In genomic region chr15:77659350-77660321, GRCh38 we compare ENCODE assay signal across 8 cellular contexts. TPM values are rescaled to one million over a fixed set of nuclear protein-coding genes. Genes with fewer than 3 reads are reported as not detected.
DNase-seq lines count a peak whose midpoint lies in the region; ATAC-seq, FAIRE-seq and TF ChIP-seq lines count a peak whose summit lies in the region.

No MANE protein-coding gene starts in this region.

- no peaks in the 10 kb centered on the region for H3K27me3 ChIP-seq in BE2C

- H3K4me3 ChIP-seq in BE2C (ENCODE audit: low read depth, low read length) = no peak overlapping the region

- DNase-seq in BE2C = peak; percentile 89
- DNase-seq in GM12892 (ENCODE audit: insufficient read length) = peak; percentile 77
- peak; percentile 65 for DNase-seq in NCI-H226
- peak; percentile 85 to 90 for DNase-seq in left colon

- FAIRE-seq in GM12892 (lab: Jason Lieb, UNC) = no peak

- peak; percentile 81 for ATAC-seq in left colon
- no peak for ATAC-seq in GM19023 (IDR thresholded peaks at IDR 0.05; ENCODE audit: unreplicated experiment)
- no peak for ATAC-seq in GM21526 (IDR thresholded peaks at IDR 0.05; ENCODE audit: low FRiP score, unreplicated experiment)
- no peak for ATAC-seq in GM18858 (IDR thresholded peaks at IDR 0.05; ENCODE audit: unreplicated experiment)

- H3K27ac ChIP-seq in angular gyrus (ENCODE audit: low read depth, low read length) = peak overlapping the region; percentile 44

- peak; percentile 72 for TF ChIP-seq CTCF in BE2C (IDR thresholded peaks at IDR 0.05; ENCODE audit: low read depth, low read length)

- peaks cover 9% of the 10 kb centered on the region for H3K4me1 ChIP-seq in BE2C

- intact Hi-C loops in left colon (cut with DNase I, micrococcal nuclease) = no loop called here

- no peaks in the 10 kb centered on the region for H3K36me3 ChIP-seq in BE2C

- no peak for TF ChIP-seq POLR2A in GM12892 (IDR thresholded peaks at IDR 0.05; ENCODE audit: low read depth, low read length)

- no peaks in the 10 kb centered on the region for H3K9me3 ChIP-seq in BE2C

RNA-seq across cellular contexts. Expression of gene LINGO1, which starts 26.9 kb away (rescaled TPM):
- polyA plus RNA-seq in BE2C (2012; ENCODE audit: insufficient read depth, insufficient read length, low read depth) = 44.0 TPM
- polyA plus RNA-seq in GM12892 (2012; ENCODE audit: missing spikeins) = 0.11 TPM
- 1 to 10 TPM; 1.2 to 2.2 TPM for total RNA-seq in left colon
